In genomic region chr1:24688621-24689195, GRCh38 we compare ENCODE assay signal across 1 cellular context.
TF ChIP-seq lines count a peak whose summit lies in the region.

No MANE protein-coding gene starts in this region.

TF ChIP-seq in HepG2, 621 proteins besides CTCF, POLR2A, EP300 and RAD21 (continues in another document):
- TF ChIP-seq ZNF263 (CRISPR knock-in tag; IDR thresholded peaks at IDR 0.05): 0 out of 2 replicates have a peak, but pooled peaks have one; percentile 37
- peak; percentile 47; the same call in 1 of the 2 replicates for TF ChIP-seq ZNF772 (CRISPR knock-in tag; IDR thresholded peaks at IDR 0.05)
- TF ChIP-seq SMC3 (IDR thresholded peaks at IDR 0.05; ENCODE audit: low read length): peak; percentile 90
- TF ChIP-seq RXRB (CRISPR knock-in tag; IDR thresholded peaks at IDR 0.05; ENCODE audit: borderline replicate concordance): peak; percentile 42; the same call in 1 of the 2 replicates
- TF ChIP-seq MYC (CRISPR knock-in tag; IDR thresholded peaks at IDR 0.05; ENCODE audit: borderline replicate concordance): 0 out of 2 replicates have a peak, but pooled peaks have one; percentile 28
- 0 out of 2 replicates have a peak, but pooled peaks have one; percentile 24 for TF ChIP-seq SALL2 (CRISPR knock-in tag; IDR thresholded peaks at IDR 0.05)
- TF ChIP-seq CENPT (CRISPR knock-in tag; IDR thresholded peaks at IDR 0.05; ENCODE audit: low read depth): no peak
- TF ChIP-seq IRF2 (CRISPR knock-in tag; IDR thresholded peaks at IDR 0.05): peak; percentile 62; the same call in 1 of the 2 replicates
- peak in 1 of 2 experiments; percentile 70; a peak in 1 of 4 replicates for TF ChIP-seq HMGXB4 (CRISPR knock-in tag; IDR thresholded peaks at IDR 0.05; ENCODE audit: borderline replicate concordance in 1 of 2, low read depth in 1 of 2)
- 0 out of 2 replicates have a peak, but pooled peaks have one; percentile 14 for TF ChIP-seq ELF3 (CRISPR knock-in tag; IDR thresholded peaks at IDR 0.05)
- TF ChIP-seq KDM1A (CRISPR knock-in tag; IDR thresholded peaks at IDR 0.05): peak; percentile 52; the same call in 1 of the 2 replicates
- TF ChIP-seq MXI1 (IDR thresholded peaks at IDR 0.05; ENCODE audit: borderline replicate concordance, low read depth, low read length): no peak
- no peak for TF ChIP-seq POGZ (CRISPR knock-in tag; IDR thresholded peaks at IDR 0.05)
- TF ChIP-seq ZFX (CRISPR knock-in tag; IDR thresholded peaks at IDR 0.05; ENCODE audit: low read depth): 0 out of 2 replicates have a peak, but pooled peaks have one; percentile 35
- 0 out of 2 replicates have a peak, but pooled peaks have one; percentile 37 for TF ChIP-seq ZNF598 (CRISPR knock-in tag; IDR thresholded peaks at IDR 0.05; ENCODE audit: borderline replicate concordance)
- 0 out of 2 replicates have a peak, but pooled peaks have one; percentile 28 for TF ChIP-seq ZBTB38 (CRISPR knock-in tag; IDR thresholded peaks at IDR 0.05)
- TF ChIP-seq NFYB (CRISPR knock-in tag; IDR thresholded peaks at IDR 0.05): no peak
- peak; percentile 30; the same call in 1 of the 2 replicates for TF ChIP-seq ZNF350 (CRISPR knock-in tag; IDR thresholded peaks at IDR 0.05; ENCODE audit: borderline replicate concordance, low read depth)
- TF ChIP-seq ZGPAT (CRISPR knock-in tag; IDR thresholded peaks at IDR 0.05): 0 out of 2 replicates have a peak, but pooled peaks have one; percentile 24
- TF ChIP-seq YY1 (IDR thresholded peaks at IDR 0.05; ENCODE audit: insufficient read depth, insufficient replicate concordance, low read depth, low read length): peak; percentile 29
- TF ChIP-seq GATAD2A (CRISPR knock-in tag; IDR thresholded peaks at IDR 0.05): peak; percentile 32; the same call in 1 of the 2 replicates
- no peak for TF ChIP-seq ATF7-NPFF (CRISPR knock-in tag; IDR thresholded peaks at IDR 0.05; ENCODE audit: low read depth)
- TF ChIP-seq ZNF274 (CRISPR knock-in tag; IDR thresholded peaks at IDR 0.05): no peak
- no peak for TF ChIP-seq RBM22 (optimal IDR thresholded peaks at IDR 0.05; ENCODE audit: low read length)
- 0 out of 2 replicates have a peak, but pooled peaks have one; percentile 33 for TF ChIP-seq ELF4 (CRISPR knock-in tag; IDR thresholded peaks at IDR 0.05; ENCODE audit: borderline replicate concordance)
- no peak for TF ChIP-seq MAZ (IDR thresholded peaks at IDR 0.05; ENCODE audit: borderline replicate concordance, low read depth, low read length)
- peak; percentile 49; the same call in 1 of the 2 replicates for TF ChIP-seq MAZ (CRISPR knock-in tag; IDR thresholded peaks at IDR 0.05; ENCODE audit: low read depth)
- no peak for TF ChIP-seq SMAD3 (CRISPR knock-in tag; IDR thresholded peaks at IDR 0.05)
- TF ChIP-seq IKZF5 (CRISPR knock-in tag; IDR thresholded peaks at IDR 0.05): 0 out of 2 replicates have a peak, but pooled peaks have one; percentile 52
- TF ChIP-seq MED1 (CRISPR knock-in tag; IDR thresholded peaks at IDR 0.05): 0 out of 2 replicates have a peak, but pooled peaks have one; percentile 28
- TF ChIP-seq RFXAP (CRISPR knock-in tag; IDR thresholded peaks at IDR 0.05; ENCODE audit: borderline replicate concordance): 0 out of 2 replicates have a peak, but pooled peaks have one; percentile 35
- TF ChIP-seq ASH2L (IDR thresholded peaks at IDR 0.05; ENCODE audit: insufficient read length, low read depth, low read length): peak; percentile 21
- no peak for TF ChIP-seq ZBTB42 (CRISPR knock-in tag; IDR thresholded peaks at IDR 0.05)
- 0 out of 4 replicates have a peak, but pooled peaks of 1 of the 2 experiments have one; percentile 28 for TF ChIP-seq NR2F1 (CRISPR knock-in tag; IDR thresholded peaks at IDR 0.05)
- no peak for TF ChIP-seq SIN3B (IDR thresholded peaks at IDR 0.05; ENCODE audit: low read length)
- TF ChIP-seq ZNF788 (CRISPR knock-in tag; IDR thresholded peaks at IDR 0.05; ENCODE audit: borderline replicate concordance): peak; percentile 24; the same call in 1 of the 2 replicates
- TF ChIP-seq ZNF710 (CRISPR knock-in tag; IDR thresholded peaks at IDR 0.05; ENCODE audit: borderline replicate concordance): peak; percentile 41; the same call in 1 of the 2 replicates
- 0 out of 2 replicates have a peak, but pooled peaks have one; percentile 36 for TF ChIP-seq FOXC1 (CRISPR knock-in tag; IDR thresholded peaks at IDR 0.05; ENCODE audit: borderline replicate concordance)
- 0 out of 2 replicates have a peak, but pooled peaks have one; percentile 14 for TF ChIP-seq ETV5 (CRISPR knock-in tag; IDR thresholded peaks at IDR 0.05; ENCODE audit: borderline replicate concordance)
- TF ChIP-seq SALL1 (CRISPR knock-in tag; IDR thresholded peaks at IDR 0.05): peak; percentile 65
- 0 out of 2 replicates have a peak, but pooled peaks have one; percentile 31 for TF ChIP-seq HDAC2 (CRISPR knock-in tag; IDR thresholded peaks at IDR 0.05)
- 0 out of 2 replicates have a peak, but pooled peaks have one; percentile 12 for TF ChIP-seq HNF1B (CRISPR knock-in tag; IDR thresholded peaks at IDR 0.05)
- no peak for TF ChIP-seq ZNF687 (CRISPR knock-in tag; IDR thresholded peaks at IDR 0.05)
- TF ChIP-seq XRCC5 (optimal IDR thresholded peaks at IDR 0.05; ENCODE audit: low read length): peak; percentile 31
- TF ChIP-seq ZNF747 (CRISPR knock-in tag; IDR thresholded peaks at IDR 0.05; ENCODE audit: borderline replicate concordance): peak; percentile 62; the same call in 1 of the 2 replicates
- TF ChIP-seq THAP11 (CRISPR knock-in tag; IDR thresholded peaks at IDR 0.05): peak; percentile 46; the same call in 1 of the 2 replicates
- peak; percentile 60 for TF ChIP-seq NR2F6 (IDR thresholded peaks at IDR 0.05)
- TF ChIP-seq NR2F6 (CRISPR knock-in tag; IDR thresholded peaks at IDR 0.05): peak; percentile 74
- TF ChIP-seq SPEN (CRISPR knock-in tag; IDR thresholded peaks at IDR 0.05; ENCODE audit: low read depth): 0 out of 2 replicates have a peak, but pooled peaks have one; percentile 21
- TF ChIP-seq SAP130 (CRISPR knock-in tag; IDR thresholded peaks at IDR 0.05; ENCODE audit: low read depth): peak; percentile 56
- 0 out of 2 replicates have a peak, but pooled peaks have one; percentile 25 for TF ChIP-seq FOXJ3 (CRISPR knock-in tag; IDR thresholded peaks at IDR 0.05; ENCODE audit: borderline replicate concordance)
- peak; percentile 84 for TF ChIP-seq ZMYM3 (CRISPR knock-in tag; IDR thresholded peaks at IDR 0.05)
- TF ChIP-seq STAG1 (CRISPR knock-in tag; IDR thresholded peaks at IDR 0.05): peak; percentile 95
- 0 out of 2 replicates have a peak, but pooled peaks have one; percentile 19 for TF ChIP-seq GFI1 (CRISPR knock-in tag; IDR thresholded peaks at IDR 0.05; ENCODE audit: borderline replicate concordance)
- peak; percentile 69; the same call in 1 of the 2 replicates for TF ChIP-seq ZNF580 (CRISPR knock-in tag; IDR thresholded peaks at IDR 0.05; ENCODE audit: borderline replicate concordance, low read depth)
- peak; percentile 50; the same call in 1 of the 2 replicates for TF ChIP-seq KAT8 (CRISPR knock-in tag; IDR thresholded peaks at IDR 0.05)
